In the genomic region with DNA sequence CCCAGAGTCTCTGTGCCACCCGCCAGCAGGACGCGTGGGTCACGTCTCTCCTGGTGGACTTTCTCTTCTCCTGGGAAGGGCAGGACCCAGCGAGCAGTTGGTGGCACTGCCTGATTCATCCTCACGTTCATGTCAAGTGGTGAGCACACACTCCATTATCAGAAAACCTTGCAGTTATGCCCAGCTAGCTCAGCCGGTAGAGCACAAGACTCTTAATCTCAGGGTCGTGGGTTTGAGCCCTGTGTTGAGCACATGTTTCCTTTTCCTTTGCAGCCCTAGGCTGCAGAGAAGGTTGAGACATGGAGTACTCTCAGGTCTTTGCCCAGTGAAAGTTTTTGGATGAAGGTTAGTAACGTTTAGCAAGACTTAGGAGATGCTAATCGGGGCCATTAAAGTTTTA, we compare ENCODE assay signal across 1 cellular context.
TF ChIP-seq lines count a peak whose summit lies in the region.

No MANE protein-coding gene starts in this region.

TF ChIP-seq in HepG2, 621 proteins besides CTCF, POLR2A, EP300 and RAD21:
- TF ChIP-seq ZBTB10 (CRISPR knock-in tag; IDR thresholded peaks at IDR 0.05; ENCODE audit: borderline replicate concordance) = no peak
- TF ChIP-seq ZNF24 (IDR thresholded peaks at IDR 0.05) = peak; percentile 82
TF ChIP-seq in HepG2: peak in this region for 1.
